In the genomic region with DNA sequence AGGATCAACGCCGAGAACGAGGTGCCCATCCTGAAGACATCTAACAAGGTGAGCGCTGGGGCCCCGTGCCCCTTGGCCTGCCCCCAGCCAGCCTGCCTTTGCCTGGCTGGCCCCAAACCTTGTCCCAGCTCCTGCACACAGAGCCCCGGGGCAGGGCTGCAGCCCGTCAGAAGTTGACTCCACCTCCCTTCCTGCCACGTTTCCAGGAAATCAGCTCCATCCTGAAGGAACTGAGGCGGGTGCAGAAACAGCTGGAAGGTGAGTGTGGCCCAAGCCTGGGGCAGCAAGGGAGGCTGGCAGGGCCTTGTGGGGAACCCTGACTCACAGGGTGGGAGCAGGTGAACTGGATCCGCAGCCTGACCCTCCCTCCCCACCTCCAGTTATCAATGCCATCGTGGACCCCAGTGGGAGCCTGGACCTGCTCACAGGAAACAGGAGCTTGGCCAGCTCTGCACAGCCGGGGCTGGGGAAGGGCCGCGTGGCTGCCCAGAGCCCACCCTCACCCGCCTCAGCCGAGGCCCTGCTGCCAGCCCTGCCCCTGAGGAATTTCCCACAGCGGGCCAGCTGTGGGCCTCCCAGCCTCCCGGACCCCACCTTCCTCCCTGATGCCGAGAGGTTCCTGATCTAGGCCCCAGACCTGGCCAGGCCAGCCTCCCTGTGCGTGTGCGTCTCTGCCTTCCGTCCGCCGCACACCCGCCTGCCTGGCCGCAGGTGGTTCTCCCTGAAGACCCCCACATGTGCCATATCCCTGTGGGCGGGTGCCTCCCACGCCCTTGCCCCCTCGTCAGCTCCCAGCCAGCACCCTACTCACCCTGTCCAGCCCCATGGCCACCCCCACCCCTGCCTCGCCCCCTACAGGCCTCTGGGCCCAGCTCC, we compare ENCODE assay signal across 18 cellular contexts. TPM values are rescaled to one million over a fixed set of nuclear protein-coding genes. Genes with fewer than 3 reads are reported as not detected.
DNase-seq lines count a peak whose midpoint lies in the region; ATAC-seq, FAIRE-seq and TF ChIP-seq lines count a peak whose summit lies in the region.
"Had no signal": no experiment of that assay in that cellular context is flagged by ENCODE, and none has a peak within 500 bp of the region (broad histone marks: within the 10 kb centered on the region; RNA-seq: fewer than 3 reads in every experiment).

No MANE protein-coding gene starts in this region.

- no peaks in the 10 kb centered on the region for H3K9me1 ChIP-seq in K562 (ENCODE audit: control insufficient read depth, insufficient read depth, low read length)

- peak in 1 of 3 experiments; percentile 2; a peak in 1 of 6 replicates for TF ChIP-seq CTCF in K562 (IDR thresholded peaks at IDR 0.05 in 2 of 3, conservative IDR thresholded peaks at IDR 0.05 in 1 of 3; ENCODE audit: insufficient read depth in 2 of 3, low read depth in 1 of 3, low read length in 3 of 3)
- no peak for TF ChIP-seq CTCF in sigmoid colon (IDR thresholded peaks at IDR 0.05)

- no peaks in the 10 kb centered on the region for H3K36me3 ChIP-seq in K562 (ENCODE audit: control insufficient read depth, insufficient read depth, low read length)
- H3K36me3 ChIP-seq in sigmoid colon: peaks cover 0 to 4% (median 0%) of the 10 kb centered on the region in 4 donors
- H3K36me3 ChIP-seq: BE2C had no signal

- no peaks in the 10 kb centered on the region for H3K79me2 ChIP-seq in K562 (ENCODE audit: control insufficient read depth, insufficient read depth, low read length)

- H3K4me1 ChIP-seq in K562 (replicated peaks in 1 of 2; ENCODE audit: control insufficient read depth in 2 of 2, insufficient read depth in 2 of 2, low read length in 2 of 2) (peaks cover 0 to 64% of the 10 kb centered on the region in 2 experiments; a peak in 2 of 5 replicates), sigmoid colon (peaks cover 0 to 20% (median 18%) of the 10 kb centered on the region in 4 donors)

- H3K4me3 ChIP-seq in K562 (no peak overlapping the region), sigmoid colon (no peak overlapping the region)
- H3K4me3 ChIP-seq: mucosa of descending colon had no signal

- H2AFZ ChIP-seq in K562 (ENCODE audit: low read depth, low read length): no peak overlapping the region

- H3K9ac ChIP-seq in K562 (ENCODE audit: insufficient read depth in 1 of 2, low read depth in 2 of 2, low read length in 2 of 2): peak overlapping the region in 1 of 2 experiments; percentile 17; a peak in 1 of 4 replicates

- 45% methylated on average over 10 of the region's 30 CpGs for WGBS in K562 (ENCODE audit: insufficient coverage, low coverage, missing lambda C conversion rate)
- 85 to 87% methylated on average over 30 of the region's 30 CpGs for WGBS in sigmoid colon, 2 donors

- in situ Hi-C loops in K562 (cut with MboI): no loop called here

- TF ChIP-seq EP300 in K562 (IDR thresholded peaks at IDR 0.05; ENCODE audit: low read length) (no peak), sigmoid colon (IDR thresholded peaks at IDR 0.05) (no peak)

- TF ChIP-seq POLR2A in K562 (conservative IDR thresholded peaks at IDR 0.05) (no peak), sigmoid colon (IDR thresholded peaks at IDR 0.05) (no peak)

- CTCF ChIA-PET in K562 (lab: Yijun Ruan, JAX; ENCODE audit: low intra/inter-chr PET ratio): interaction anchor here (2.3 kb wide), 1 partner anchor 151 kb away, joined by 10 read pairs; no protein-coding TSS in a partner anchor

- intact Hi-C loops in K562 (cut with micrococcal nuclease): no loop called here
- intact Hi-C loops in sigmoid colon (cut with DNase I): loop anchor here (5.0 kb wide), 1 partner anchor 38 kb away; no protein-coding TSS in a partner anchor

- no TSS peak for BruUV-seq in K562 (replicated peaks; lab: Mats Ljungman, UMichigan)

- peaks cover 0 to 6% of the 10 kb centered on the region in 2 experiments; a peak in 1 of 5 replicates for H3K27me3 ChIP-seq in K562 (ENCODE audit: control insufficient read depth in 2 of 2, insufficient read depth in 2 of 2, low read length in 2 of 2)
- H3K27me3 ChIP-seq in sigmoid colon: no peaks in the 10 kb centered on the region
- H3K27me3 ChIP-seq: BE2C had no signal

- POLR2A ChIA-PET in K562 (lab: Yijun Ruan, JAX): interaction anchor here (0.6 kb wide), 1 partner anchor 148 kb away, joined by 5 read pairs; no protein-coding TSS in a partner anchor

- TF ChIP-seq RAD21 in K562 (CRISPR knock-in tag; conservative IDR thresholded peaks at IDR 0.05 in 1 of 2, IDR thresholded peaks at IDR 0.05 in 1 of 2): no peak

- H3K9me3 ChIP-seq in K562 (replicated peaks; ENCODE audit: control insufficient read depth, insufficient read depth, low read depth, low read length): no peaks in the 10 kb centered on the region
- H3K9me3 ChIP-seq in sigmoid colon: no peaks in the 10 kb centered on the region
- H3K9me3 ChIP-seq: BE2C, mucosa of descending colon had no signal

- H3K4me2 ChIP-seq in K562 (ENCODE audit: insufficient read depth, low read length): no peak overlapping the region

- no peak overlapping the region for H3K27ac ChIP-seq in K562 (ENCODE audit: extremely low read depth, low read depth, low read length)
- no peak overlapping the region for H3K27ac ChIP-seq in sigmoid colon

- FAIRE-seq in K562 (lab: Jason Lieb, UNC): no peak
- FAIRE-seq: urothelium cell line had no signal

- ATAC-seq in K562: no peak
- ATAC-seq in GM18511 (IDR thresholded peaks at IDR 0.05; ENCODE audit: unreplicated experiment): no peak
- no peak for ATAC-seq in HG02870 (IDR thresholded peaks at IDR 0.05; ENCODE audit: unreplicated experiment)

- no peaks in the 10 kb centered on the region for H4K20me1 ChIP-seq in K562 (replicated peaks; ENCODE audit: control insufficient read depth, insufficient read depth, low read length)

- peak; percentile 14 for DNase-seq in Daoy (ENCODE audit: low read depth)
- DNase-seq in K562 (ENCODE audit: extremely low read depth in 1 of 4, low spot score in 3 of 4): no peak
- DNase-seq in iPS-NIHi11 (ENCODE audit: low spot score): peak; percentile 4
- peak; percentile 59 for DNase-seq in sigmoid colon
- no peak for DNase-seq in stimulated activated CD4-positive, alpha-beta T cell treated with anti-CD3 and anti-CD28 coated beads, Interleukin-2, amount 100 ng/mL, for 24 hours
- DNase-seq: activated CD4-positive, alpha-beta T cell treated with anti-CD3 and anti-CD28 coated beads, Interleukin-2, amount 10 ng/mL, durations not matched to agents 7 days and 5 days; activated naive CD4-positive, alpha-beta T cell treated with Interleukin-2 at 50 U/mL for 16 hours; anterior cingulate cortex; BE2C; NCI-H1694; NK-92 treated with Interleukin-12 subunit alpha and Interleukin-12 subunit beta, amount 100 ng/mL, for 24 hours; SW 1271 had no signal

TF ChIP-seq in K562, 482 proteins besides CTCF, POLR2A, EP300 and RAD21 (continues in another document):
- TF ChIP-seq POLR2G (IDR thresholded peaks at IDR 0.05; ENCODE audit: low read depth, low read length): peak; percentile 39; the same call in 1 of the 2 replicates

RNA-seq across cellular contexts. Expression of a gene that starts 29.5 kb away (rescaled TPM):
- total RNA-seq in Daoy (2014; rRNA removed; shearing (Covaris generic)): 13.5 and 16.7 TPM in 2 replicates
- total RNA-seq in K562 (2011; cell fraction: chromatin; rRNA removed; ENCODE audit: low replicate concordance): 12.4 and 32.4 TPM in 2 replicates
- 19.7 and 19.8 TPM in 2 replicates for total RNA-seq in K562 (2011; cell fraction: nucleolus; rRNA removed)
- 9.8 and 13.9 TPM in 2 replicates for total RNA-seq in K562 (2011; cell fraction: nucleoplasm; rRNA removed)
- total RNA-seq in K562 (2014; rRNA removed): 3.6 and 4.8 TPM in 2 replicates
- total RNA-seq in K562 (2014; rRNA removed; fragmentation: Illumina TruSeq; extraction: Trizol): 0.99 and 1.2 TPM in 2 replicates
- total RNA-seq in K562 (2015; rRNA removed; fragmentation: Illumina TruSeq; extraction: Trizol): 2.9 and 3.5 TPM in 2 replicates
- total RNA-seq in K562 (2021): 7.5 and 10.2 TPM in 2 replicates
- polyA plus RNA-seq in K562 (2011; rRNA removed): 2.2 and 2.7 TPM in 2 replicates
- 2.4 and 6.4 TPM in 2 replicates for polyA plus RNA-seq in K562 (2011; cell fraction: cytosol; rRNA removed)
- 10.4 and 24.0 TPM in 2 replicates for polyA plus RNA-seq in K562 (2011; cell fraction: nucleus; rRNA removed)
- 5.5 and 6.7 TPM in 2 replicates for polyA plus RNA-seq in K562 (2012)
- 1.7 and 4.1 TPM in 2 replicates for polyA plus RNA-seq in K562 (2014; fragmentation: Illumina TruSeq; extraction: Trizol)
- under 1 TPM; 0.01 to 0.03 TPM for polyA plus RNA-seq in K562 (2014; fragmentation: Nextera tagmentation; extraction: Ambion mirVana)
- 7.6 and 8.9 TPM in 2 replicates for polyA plus RNA-seq in K562 (2014; rRNA removed)
- 0.72 and 1.6 TPM in 2 replicates for polyA minus RNA-seq in K562 (2011; rRNA and poly(A)+ RNA removed)
- polyA minus RNA-seq in K562 (2011; cell fraction: cytosol; rRNA and poly(A)+ RNA removed): 1.9 and 2.7 TPM in 2 replicates
- 3.1 and 3.4 TPM in 2 replicates for polyA minus RNA-seq in K562 (2011; cell fraction: nucleus; rRNA and poly(A)+ RNA removed)
- total RNA-seq in sigmoid colon: 10 to 100 TPM in 2 of 4 donors, 1 to 10 TPM in 2; 5.4 to 16.1 (median 11.4) TPM
- 10 to 100 TPM; 12.6 to 60.0 (median 22.4) TPM for polyA plus RNA-seq in sigmoid colon

RNA-seq across cellular contexts. Expression of a gene that starts 30.1 kb away (rescaled TPM):
- not detected in 2 replicates for total RNA-seq in Daoy (2014; rRNA removed; shearing (Covaris generic))
- 0.05 and 0.14 TPM in 2 replicates for total RNA-seq in K562 (2011; cell fraction: chromatin; rRNA removed; ENCODE audit: low replicate concordance)
- total RNA-seq in K562 (2011; cell fraction: nucleolus; rRNA removed): 0.13 TPM in 1 of 2 replicates, not detected in the other
- total RNA-seq in K562 (2011; cell fraction: nucleoplasm; rRNA removed): 0.07 and 0.15 TPM in 2 replicates
- total RNA-seq in K562 (2014; rRNA removed) (not detected in 2 replicates), K562 (2014; rRNA removed; fragmentation: Illumina TruSeq; extraction: Trizol) (not detected in 2 replicates), K562 (2015; rRNA removed; fragmentation: Illumina TruSeq; extraction: Trizol) (0.08 and 0.18 TPM in 2 replicates), K562 (2021) (0.24 TPM in 1 of 2 replicates, not detected in the other), sigmoid colon (1 to 10 TPM in 1 of 4 donors, under 1 TPM in 3; 0.28 to 1.5 (median 0.60) TPM)
- polyA plus RNA-seq in K562 (2011; rRNA removed) (not detected in 2 replicates), K562 (2014; fragmentation: Illumina TruSeq; extraction: Trizol) (0.19 TPM in 1 of 2 replicates, not detected in the other), K562 (2014; fragmentation: Nextera tagmentation; extraction: Ambion mirVana) (not detected), K562 (2014; rRNA removed) (0.03 TPM in 1 of 2 replicates, not detected in the other), sigmoid colon (1 to 10 TPM in 1 of 3 donors, not detected in 2; 7.1 TPM)
- polyA plus RNA-seq in K562 (2011; cell fraction: cytosol; rRNA removed): not detected in 2 replicates
- 0.03 and 0.11 TPM in 2 replicates for polyA plus RNA-seq in K562 (2011; cell fraction: nucleus; rRNA removed)
- 0.13 and 0.29 TPM in 2 replicates for polyA plus RNA-seq in K562 (2012)
- not detected in 2 replicates for polyA minus RNA-seq in K562 (2011; rRNA and poly(A)+ RNA removed)
- polyA minus RNA-seq in K562 (2011; cell fraction: cytosol; rRNA and poly(A)+ RNA removed): not detected in 2 replicates
- 0.11 TPM in 1 of 2 replicates, not detected in the other for polyA minus RNA-seq in K562 (2011; cell fraction: nucleus; rRNA and poly(A)+ RNA removed)
- total RNA-seq: activated CD4-positive, alpha-beta T cell treated with anti-CD3 and anti-CD28 coated beads, Interleukin-2, amount 10 ng/mL, durations not matched to agents 7 days and 5 days; MCF 10A; RPMI7951 had no signal

Comparison
In these comparisons a context has a peak if more than half of its experiments do, and no peak if none do; other contexts are left out.
1. DNase-seq: peak in Daoy (single experiment), iPS-NIHi11 (single experiment) and sigmoid colon (single experiment); none in K562 (0 of 4) and stimulated activated CD4-positive, alpha-beta T cell treated with anti-CD3 and anti-CD28 coated beads, Interleukin-2, amount 100 ng/mL, for 24 hours (0 of 2).